Comparison of ENCODE assay signal across 1 cellular context in the genomic region with DNA sequence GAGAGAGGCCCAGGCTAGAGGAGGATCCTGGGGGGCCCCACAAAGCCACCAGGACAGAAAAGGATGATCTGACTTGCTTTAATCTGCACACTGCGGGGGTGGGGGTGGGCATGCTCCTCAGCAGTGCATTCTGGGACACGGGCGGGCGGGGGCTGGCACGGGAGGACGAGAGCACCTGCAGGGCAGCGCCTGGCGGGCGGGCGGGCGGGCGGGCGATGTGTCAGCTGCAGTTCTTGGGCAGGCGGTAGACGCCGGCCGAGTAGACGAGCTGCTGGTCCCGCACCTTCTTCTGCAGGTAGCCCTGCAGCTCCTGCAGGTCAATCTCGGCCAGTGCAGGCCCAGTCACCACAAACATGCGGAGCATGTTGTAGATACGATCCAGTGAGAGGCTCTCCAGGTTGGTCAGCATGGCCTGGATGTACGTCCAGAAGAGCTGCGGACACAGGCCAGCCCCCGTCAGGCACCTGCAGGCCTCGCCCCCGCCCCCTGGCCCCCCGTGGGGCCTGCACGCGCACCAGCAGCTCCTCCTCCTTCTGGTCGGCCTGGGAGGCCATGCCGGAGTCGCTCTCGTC.
TF ChIP-seq lines count a peak whose summit lies in the region.

No MANE protein-coding gene starts in this region.

TF ChIP-seq in SK-N-SH, 30 proteins besides CTCF, POLR2A, EP300 and RAD21:
- no peak for TF ChIP-seq TCF12 (IDR thresholded peaks at IDR 0.05)
- TF ChIP-seq SMC3 (IDR thresholded peaks at IDR 0.05; ENCODE audit: low read depth, low read length): no peak
- TF ChIP-seq NFIC (IDR thresholded peaks at IDR 0.05; ENCODE audit: borderline replicate concordance): no peak
- TF ChIP-seq GATA2 (CRISPR knock-in tag; IDR thresholded peaks at IDR 0.05): no peak
- no peak for TF ChIP-seq TAF1 (IDR thresholded peaks at IDR 0.05; ENCODE audit: borderline replicate concordance, low read depth, low read length)
- TF ChIP-seq MEF2A (IDR thresholded peaks at IDR 0.05; ENCODE audit: borderline replicate concordance, low read depth): no peak
- no peak for TF ChIP-seq MAX (IDR thresholded peaks at IDR 0.05; ENCODE audit: low read depth)
- TF ChIP-seq IRF3 (IDR thresholded peaks at IDR 0.05; ENCODE audit: low read depth, low read length): no peak
- no peak for TF ChIP-seq USF1 (IDR thresholded peaks at IDR 0.05; ENCODE audit: borderline replicate concordance, low read depth)
- TF ChIP-seq ELF1 (IDR thresholded peaks at IDR 0.05): no peak
- TF ChIP-seq RFX5 (IDR thresholded peaks at IDR 0.05; ENCODE audit: low read length): no peak
- TF ChIP-seq, protein P1, sequence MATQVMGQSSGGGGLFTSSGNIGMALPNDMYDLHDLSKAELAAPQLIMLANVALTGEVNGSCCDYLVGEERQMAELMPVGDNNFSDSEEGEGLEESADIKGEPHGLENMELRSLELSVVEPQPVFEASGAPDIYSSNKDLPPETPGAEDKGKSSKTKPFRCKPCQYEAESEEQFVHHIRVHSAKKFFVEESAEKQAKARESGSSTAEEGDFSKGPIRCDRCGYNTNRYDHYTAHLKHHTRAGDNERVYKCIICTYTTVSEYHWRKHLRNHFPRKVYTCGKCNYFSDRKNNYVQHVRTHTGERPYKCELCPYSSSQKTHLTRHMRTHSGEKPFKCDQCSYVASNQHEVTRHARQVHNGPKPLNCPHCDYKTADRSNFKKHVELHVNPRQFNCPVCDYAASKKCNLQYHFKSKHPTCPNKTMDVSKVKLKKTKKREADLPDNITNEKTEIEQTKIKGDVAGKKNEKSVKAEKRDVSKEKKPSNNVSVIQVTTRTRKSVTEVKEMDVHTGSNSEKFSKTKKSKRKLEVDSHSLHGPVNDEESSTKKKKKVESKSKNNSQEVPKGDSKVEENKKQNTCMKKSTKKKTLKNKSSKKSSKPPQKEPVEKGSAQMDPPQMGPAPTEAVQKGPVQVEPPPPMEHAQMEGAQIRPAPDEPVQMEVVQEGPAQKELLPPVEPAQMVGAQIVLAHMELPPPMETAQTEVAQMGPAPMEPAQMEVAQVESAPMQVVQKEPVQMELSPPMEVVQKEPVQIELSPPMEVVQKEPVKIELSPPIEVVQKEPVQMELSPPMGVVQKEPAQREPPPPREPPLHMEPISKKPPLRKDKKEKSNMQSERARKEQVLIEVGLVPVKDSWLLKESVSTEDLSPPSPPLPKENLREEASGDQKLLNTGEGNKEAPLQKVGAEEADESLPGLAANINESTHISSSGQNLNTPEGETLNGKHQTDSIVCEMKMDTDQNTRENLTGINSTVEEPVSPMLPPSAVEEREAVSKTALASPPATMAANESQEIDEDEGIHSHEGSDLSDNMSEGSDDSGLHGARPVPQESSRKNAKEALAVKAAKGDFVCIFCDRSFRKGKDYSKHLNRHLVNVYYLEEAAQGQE (IDR thresholded peaks at IDR 0.05; ENCODE audit: low read depth, low read length): no peak
- TF ChIP-seq SIN3A (IDR thresholded peaks at IDR 0.05; ENCODE audit: borderline replicate concordance, low read depth, low read length): no peak
- TF ChIP-seq YY1 (IDR thresholded peaks at IDR 0.05; ENCODE audit: low read depth): no peak
- no peak for TF ChIP-seq POLR2AphosphoS5 (IDR thresholded peaks at IDR 0.05; ENCODE audit: low read depth, low read length)
- TF ChIP-seq NRF1 (IDR thresholded peaks at IDR 0.05; ENCODE audit: low read depth, low read length): no peak
- TF ChIP-seq JUND (IDR thresholded peaks at IDR 0.05): no peak
- TF ChIP-seq, protein P2, sequence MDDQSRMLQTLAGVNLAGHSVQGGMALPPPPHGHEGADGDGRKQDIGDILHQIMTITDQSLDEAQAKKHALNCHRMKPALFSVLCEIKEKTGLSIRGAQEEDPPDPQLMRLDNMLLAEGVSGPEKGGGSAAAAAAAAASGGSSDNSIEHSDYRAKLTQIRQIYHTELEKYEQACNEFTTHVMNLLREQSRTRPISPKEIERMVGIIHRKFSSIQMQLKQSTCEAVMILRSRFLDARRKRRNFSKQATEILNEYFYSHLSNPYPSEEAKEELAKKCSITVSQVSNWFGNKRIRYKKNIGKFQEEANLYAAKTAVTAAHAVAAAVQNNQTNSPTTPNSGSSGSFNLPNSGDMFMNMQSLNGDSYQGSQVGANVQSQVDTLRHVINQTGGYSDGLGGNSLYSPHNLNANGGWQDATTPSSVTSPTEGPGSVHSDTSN (IDR thresholded peaks at IDR 0.05): no peak
- no peak for TF ChIP-seq FOSL2 (IDR thresholded peaks at IDR 0.05; ENCODE audit: borderline replicate concordance, low read depth)
